ENCODE assay signal across 1 cellular context in the genomic region with DNA sequence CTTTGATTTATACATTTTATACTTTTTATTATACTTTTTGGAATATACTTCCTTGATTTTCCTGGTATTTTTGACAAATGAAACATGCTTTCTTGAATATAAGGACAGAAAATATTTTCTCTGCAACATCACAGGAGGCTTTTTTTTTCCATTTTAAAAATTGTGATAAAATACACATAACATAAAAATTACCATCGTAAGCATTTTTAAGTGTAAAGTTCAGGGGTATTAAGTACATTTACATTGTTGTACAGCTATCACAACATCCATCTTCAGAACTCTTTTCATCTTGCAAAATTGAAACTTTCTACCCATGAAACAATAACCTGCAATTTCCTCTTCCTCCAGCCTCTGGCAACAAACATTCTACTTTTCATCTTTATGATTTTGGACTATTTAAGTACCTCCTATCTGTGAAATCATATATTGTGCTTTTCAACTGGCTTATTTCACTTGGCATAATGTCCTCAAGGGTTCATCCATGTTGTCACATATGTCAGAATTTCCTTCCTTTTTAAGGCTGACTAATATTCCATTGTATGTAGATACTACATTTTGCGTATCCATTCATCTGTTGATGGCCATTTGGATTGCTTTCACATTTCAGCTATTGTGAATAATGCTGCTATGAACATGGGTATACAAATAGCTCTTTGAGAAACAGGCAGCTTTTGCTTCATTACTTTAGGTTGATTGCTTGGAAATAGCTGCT.
TF ChIP-seq lines count a peak whose summit lies in the region.

No MANE protein-coding gene starts in this region.

TF ChIP-seq in endothelial cell of umbilical vein, 7 proteins besides CTCF, POLR2A, EP300 and RAD21 (continued from another document):
- TF ChIP-seq MAX (IDR thresholded peaks at IDR 0.05; ENCODE audit: insufficient read depth, insufficient read length): no peak
- no peak for TF ChIP-seq POLR2AphosphoS5 (IDR thresholded peaks at IDR 0.05; ENCODE audit: insufficient read depth, low read depth, low read length)
- TF ChIP-seq EZH2 (IDR thresholded peaks at IDR 0.05; ENCODE audit: borderline replicate concordance, low read depth, low read length, severe bottlenecking): no peak
